21 cellular contexts compared by ENCODE assay signal in genomic region chr2:11853197-11853588, GRCh38.
"Had no signal": no experiment of that assay in that cellular context is flagged by ENCODE, and none has a peak within 500 bp of the region (broad histone marks: within the 10 kb centered on the region; RNA-seq: fewer than 3 reads in every experiment).

No MANE protein-coding gene starts in this region.

- H3K4me1 ChIP-seq: esophagus squamous epithelium, pancreas, suprapubic skin, thyroid gland had no signal

- ATAC-seq: left cardiac atrium; naive thymus-derived CD4-positive, alpha-beta T cell; stimulated activated effector memory CD8-positive, alpha-beta T cell treated with anti-CD3 and anti-CD28 coated beads, Interleukin-12 subunit alpha, Interleukin-12 subunit beta, amount 100 ng/mL, for 72 hours; stimulated activated naive CD8-positive, alpha-beta T cell treated with anti-CD3 and anti-CD28 coated beads, Interleukin-15, Interleukin-2, amounts not matched to agents 100 U/mL and 50 U/mL, for 24 hours had no signal

- H3K4me1 Mint-ChIP-seq: stimulated activated effector memory CD8-positive, alpha-beta T cell treated with anti-CD3 and anti-CD28 coated beads, Interleukin-12 subunit alpha, Interleukin-12 subunit beta, amount 100 ng/mL, for 72 hours had no signal

- H3K27ac Mint-ChIP-seq: naive thymus-derived CD4-positive, alpha-beta T cell; stimulated activated effector memory CD8-positive, alpha-beta T cell treated with anti-CD3 and anti-CD28 coated beads, Interleukin-12 subunit alpha, Interleukin-12 subunit beta, amount 100 ng/mL, for 72 hours; type B pancreatic cell had no signal

- H3K4me3 ChIP-seq: esophagus squamous epithelium, hepatocyte, left ventricle myocardium inferior, lung, pancreas, smooth muscle cell, suprapubic skin, thyroid gland had no signal

- H3K79me2 ChIP-seq: hepatocyte had no signal

- H2AFZ ChIP-seq: hepatocyte had no signal

- H3K36me3 ChIP-seq: esophagus squamous epithelium, left ventricle myocardium inferior, pancreas, suprapubic skin, thyroid gland had no signal

- H3K9me3 ChIP-seq: pancreas, suprapubic skin, thyroid gland had no signal

- DNase-seq: dermis blood vessel endothelial cell; esophagus squamous epithelium; foreskin fibroblast; kidney; left cardiac atrium; left ventricle myocardium inferior; mesenchymal stem cell; naive thymus-derived CD4-positive, alpha-beta T cell; nucleus accumbens; pancreas; right cardiac atrium; stimulated activated CD4-positive, alpha-beta T cell treated with anti-CD3 and anti-CD28 coated beads, Interleukin-4, amount 100 ng/mL, for 1 hour; stimulated activated CD8-positive, alpha-beta memory T cell treated with anti-CD3 and anti-CD28 coated beads, Interleukin-4, amount 100 ng/mL, for 48 hours; stimulated activated naive CD8-positive, alpha-beta T cell treated with anti-CD3 and anti-CD28 coated beads, Interleukin-15, Interleukin-2, amounts not matched to agents 100 U/mL and 50 U/mL, for 24 hours; thyroid gland had no signal

- H3K27ac ChIP-seq: esophagus squamous epithelium, hepatocyte, left ventricle myocardium inferior, pancreas, suprapubic skin, thyroid gland had no signal

- H3K4me2 ChIP-seq: hepatocyte, smooth muscle cell had no signal

- H3K27me3 ChIP-seq: hepatocyte, pancreas, suprapubic skin, thyroid gland had no signal

- H3K27me3 Mint-ChIP-seq: type B pancreatic cell had no signal

- H3K4me3 Mint-ChIP-seq: naive thymus-derived CD4-positive, alpha-beta T cell; stimulated activated effector memory CD8-positive, alpha-beta T cell treated with anti-CD3 and anti-CD28 coated beads, Interleukin-12 subunit alpha, Interleukin-12 subunit beta, amount 100 ng/mL, for 72 hours; type B pancreatic cell had no signal

- H3K9me3 Mint-ChIP-seq: stimulated activated effector memory CD8-positive, alpha-beta T cell treated with anti-CD3 and anti-CD28 coated beads, Interleukin-12 subunit alpha, Interleukin-12 subunit beta, amount 100 ng/mL, for 72 hours had no signal
